1 cellular context compared by ENCODE assay signal in the genomic region with DNA sequence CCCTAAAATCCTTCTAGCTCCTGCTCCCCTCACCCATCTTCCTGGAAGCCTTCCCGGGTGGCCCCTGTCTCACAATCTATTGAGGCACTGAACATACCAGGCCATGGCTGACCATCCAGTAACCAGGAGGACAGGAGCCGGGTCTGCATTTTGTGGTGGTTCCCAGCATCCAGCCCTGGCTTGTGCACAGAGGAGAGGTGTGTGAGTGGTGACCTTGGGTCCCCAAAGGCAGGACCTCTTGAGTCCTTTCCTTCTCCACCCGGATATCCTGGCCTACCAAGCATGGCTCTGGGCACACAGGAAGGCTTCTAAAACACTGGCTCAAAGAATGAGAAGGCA.
TF ChIP-seq lines count a peak whose summit lies in the region.

No MANE protein-coding gene starts in this region.

TF ChIP-seq in HCT116, 20 proteins besides CTCF, POLR2A, EP300 and RAD21:
- TF ChIP-seq, protein P1, sequence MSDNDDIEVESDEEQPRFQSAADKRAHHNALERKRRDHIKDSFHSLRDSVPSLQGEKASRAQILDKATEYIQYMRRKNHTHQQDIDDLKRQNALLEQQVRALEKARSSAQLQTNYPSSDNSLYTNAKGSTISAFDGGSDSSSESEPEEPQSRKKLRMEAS (IDR thresholded peaks at IDR 0.05) = no peak
- TF ChIP-seq SRF (IDR thresholded peaks at IDR 0.05; ENCODE audit: low read depth) (no peak), CBX3 (IDR thresholded peaks at IDR 0.05; ENCODE audit: low read depth) (no peak), CEBPB (IDR thresholded peaks at IDR 0.05; ENCODE audit: low read depth) (no peak), JUND (IDR thresholded peaks at IDR 0.05) (no peak), FOSL1 (IDR thresholded peaks at IDR 0.05; ENCODE audit: low read depth) (no peak)
- TF ChIP-seq, protein P2, sequence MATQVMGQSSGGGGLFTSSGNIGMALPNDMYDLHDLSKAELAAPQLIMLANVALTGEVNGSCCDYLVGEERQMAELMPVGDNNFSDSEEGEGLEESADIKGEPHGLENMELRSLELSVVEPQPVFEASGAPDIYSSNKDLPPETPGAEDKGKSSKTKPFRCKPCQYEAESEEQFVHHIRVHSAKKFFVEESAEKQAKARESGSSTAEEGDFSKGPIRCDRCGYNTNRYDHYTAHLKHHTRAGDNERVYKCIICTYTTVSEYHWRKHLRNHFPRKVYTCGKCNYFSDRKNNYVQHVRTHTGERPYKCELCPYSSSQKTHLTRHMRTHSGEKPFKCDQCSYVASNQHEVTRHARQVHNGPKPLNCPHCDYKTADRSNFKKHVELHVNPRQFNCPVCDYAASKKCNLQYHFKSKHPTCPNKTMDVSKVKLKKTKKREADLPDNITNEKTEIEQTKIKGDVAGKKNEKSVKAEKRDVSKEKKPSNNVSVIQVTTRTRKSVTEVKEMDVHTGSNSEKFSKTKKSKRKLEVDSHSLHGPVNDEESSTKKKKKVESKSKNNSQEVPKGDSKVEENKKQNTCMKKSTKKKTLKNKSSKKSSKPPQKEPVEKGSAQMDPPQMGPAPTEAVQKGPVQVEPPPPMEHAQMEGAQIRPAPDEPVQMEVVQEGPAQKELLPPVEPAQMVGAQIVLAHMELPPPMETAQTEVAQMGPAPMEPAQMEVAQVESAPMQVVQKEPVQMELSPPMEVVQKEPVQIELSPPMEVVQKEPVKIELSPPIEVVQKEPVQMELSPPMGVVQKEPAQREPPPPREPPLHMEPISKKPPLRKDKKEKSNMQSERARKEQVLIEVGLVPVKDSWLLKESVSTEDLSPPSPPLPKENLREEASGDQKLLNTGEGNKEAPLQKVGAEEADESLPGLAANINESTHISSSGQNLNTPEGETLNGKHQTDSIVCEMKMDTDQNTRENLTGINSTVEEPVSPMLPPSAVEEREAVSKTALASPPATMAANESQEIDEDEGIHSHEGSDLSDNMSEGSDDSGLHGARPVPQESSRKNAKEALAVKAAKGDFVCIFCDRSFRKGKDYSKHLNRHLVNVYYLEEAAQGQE (IDR thresholded peaks at IDR 0.05; ENCODE audit: low read depth) = no peak
- TF ChIP-seq, protein P3, sequence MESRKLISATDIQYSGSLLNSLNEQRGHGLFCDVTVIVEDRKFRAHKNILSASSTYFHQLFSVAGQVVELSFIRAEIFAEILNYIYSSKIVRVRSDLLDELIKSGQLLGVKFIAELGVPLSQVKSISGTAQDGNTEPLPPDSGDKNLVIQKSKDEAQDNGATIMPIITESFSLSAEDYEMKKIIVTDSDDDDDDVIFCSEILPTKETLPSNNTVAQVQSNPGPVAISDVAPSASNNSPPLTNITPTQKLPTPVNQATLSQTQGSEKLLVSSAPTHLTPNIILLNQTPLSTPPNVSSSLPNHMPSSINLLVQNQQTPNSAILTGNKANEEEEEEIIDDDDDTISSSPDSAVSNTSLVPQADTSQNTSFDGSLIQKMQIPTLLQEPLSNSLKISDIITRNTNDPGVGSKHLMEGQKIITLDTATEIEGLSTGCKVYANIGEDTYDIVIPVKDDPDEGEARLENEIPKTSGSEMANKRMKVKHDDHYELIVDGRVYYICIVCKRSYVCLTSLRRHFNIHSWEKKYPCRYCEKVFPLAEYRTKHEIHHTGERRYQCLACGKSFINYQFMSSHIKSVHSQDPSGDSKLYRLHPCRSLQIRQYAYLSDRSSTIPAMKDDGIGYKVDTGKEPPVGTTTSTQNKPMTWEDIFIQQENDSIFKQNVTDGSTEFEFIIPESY (IDR thresholded peaks at IDR 0.05; ENCODE audit: extremely low read depth, insufficient replicate concordance, low read length) = no peak
